8 cellular contexts compared by ENCODE assay signal in the genomic region with DNA sequence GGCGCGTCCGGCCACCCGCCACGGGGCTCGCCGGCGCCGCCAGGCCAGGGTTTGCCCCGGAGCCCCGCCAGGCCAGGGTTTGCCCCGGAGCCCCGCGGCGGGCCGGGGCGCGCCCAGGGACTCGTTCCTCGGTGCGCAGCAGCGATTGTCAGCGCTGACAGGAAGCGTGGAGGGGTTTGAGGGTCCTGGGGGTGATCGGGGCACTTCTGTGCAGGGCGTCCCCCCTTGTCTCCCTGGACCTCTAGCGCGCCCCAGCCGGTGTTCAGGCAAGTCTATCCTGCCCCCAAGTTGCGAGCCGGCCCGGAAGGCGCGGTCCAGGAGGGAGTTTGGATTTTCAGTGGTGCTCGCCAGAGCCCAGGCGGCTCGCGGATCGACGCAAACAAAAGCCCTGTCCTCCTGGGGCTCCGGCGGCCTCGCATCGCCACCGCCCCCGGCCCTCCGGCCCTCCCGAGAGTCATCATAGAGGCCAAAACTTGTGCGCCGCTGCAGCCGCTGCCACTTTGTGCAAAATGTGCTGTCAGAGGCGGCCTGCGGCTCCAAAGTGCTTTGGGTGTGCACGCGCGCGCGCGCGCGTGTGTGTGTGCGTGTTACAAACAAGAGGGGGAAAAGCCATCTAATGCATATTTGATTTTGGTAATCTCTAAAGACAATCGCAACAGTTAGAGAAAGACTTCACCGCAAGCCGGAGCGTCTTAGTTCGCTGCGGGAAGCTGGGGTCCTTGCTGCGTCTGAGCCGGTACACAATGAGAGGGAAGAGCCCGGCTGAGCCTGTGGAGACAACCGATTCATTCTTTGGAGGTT. TPM values are rescaled to one million over a fixed set of nuclear protein-coding genes. Genes with fewer than 3 reads are reported as not detected.
A peak's percentile ranks its signal among the peaks of the same experiment; 100 is the strongest.
DNase-seq lines count a peak whose midpoint lies in the region; ATAC-seq and TF ChIP-seq lines count a peak whose summit lies in the region.

No MANE protein-coding gene starts in this region.

- intact Hi-C loops in PC-3 (cut with micrococcal nuclease) (loop anchor here (2.0 to 10.0 kb wide), 6 partner anchors 47 to 468 kb away; no protein-coding TSS in a partner anchor), stomach (cut with DNase I; ENCODE audit: low total_unique reads) (no loop called here)

- ATAC-seq in GM18502 (IDR thresholded peaks at IDR 0.05; ENCODE audit: poor library complexity, unreplicated experiment) (peak; percentile 3), PC-3 (peak; percentile 30), left lobe of liver (peak; percentile 16)

- 0 to 2% (median 1%) methylated on average over 35 to 72 of the region's 72 CpGs for WGBS in stomach, 5 donors

- peaks cover 53% of the 10 kb centered on the region for H3K79me2 ChIP-seq in PC-3 (ENCODE audit: low read length)

- DNase-seq in AG04450 (ENCODE audit: low read depth, low spot score): no peak
- DNase-seq in PC-3: peak; percentile 53
- DNase-seq in coronary artery (ENCODE audit: low spot score): peak; percentile 82
- DNase-seq in left lobe of liver (ENCODE audit: low spot score): no peak
- DNase-seq in stomach: peak; percentile 46
- no peak for DNase-seq in NK-92 treated with Interleukin-12 subunit alpha and Interleukin-12 subunit beta, amount 100 ng/mL, for 24 hours (lab: John Stamatoyannopoulos, UW)
- no peak for DNase-seq in GM19240 (ENCODE audit: insufficient read length, low spot score)

- H3K4me1 ChIP-seq in PC-3 (ENCODE audit: insufficient read depth, low read length) (peaks cover 34% of the 10 kb centered on the region), stomach (peaks cover 31 to 69% (median 47%) of the 10 kb centered on the region in 4 donors)

- H3K9me3 ChIP-seq in AG04450 (ENCODE audit: control insufficient read depth, insufficient read depth, low read length) (no peaks in the 10 kb centered on the region), PC-3 (ENCODE audit: low read length) (no peaks in the 10 kb centered on the region), stomach (no peaks in the 10 kb centered on the region)

- peak overlapping the region; percentile 90 for H3K4me2 ChIP-seq in PC-3 (ENCODE audit: low read length)

- POLR2A ChIA-PET in AG04450 (lab: Yijun Ruan, JAX): no interaction called here
- POLR2A ChIA-PET in PC-3 (lab: Charles Lee; ENCODE audit: unreplicated experiment): interaction anchor here (0.6 to 1.0 kb wide), 3 partner anchors 83 to 413 kb away, joined by 3 to 8 read pairs (median 3); no protein-coding TSS in a partner anchor

- peak overlapping the region; percentile 66 for H3K4me3 ChIP-seq in AG04450 (ENCODE audit: low read depth, low read length)
- H3K4me3 ChIP-seq in PC-3 (ENCODE audit: low read length): peak overlapping the region; percentile 88
- peak overlapping the region; percentile 80 for H3K4me3 ChIP-seq in coronary artery
- peak overlapping the region; percentile 74 to 88 (median 80) for H3K4me3 ChIP-seq in stomach

- H3K27me3 ChIP-seq in AG04450 (ENCODE audit: control insufficient read depth, insufficient read depth, low read length) (peaks cover 29% of the 10 kb centered on the region), PC-3 (ENCODE audit: low read length) (no peaks in the 10 kb centered on the region), stomach (peaks cover 0 to 21% (median 5%) of the 10 kb centered on the region in 3 donors)

- CTCF ChIA-PET in AG04450 (lab: Charles Lee) (interaction anchor here (0.8 to 2.8 kb wide), 8 partner anchors 11 to 469 kb away, joined by 3 to 11 read pairs (median 4); no protein-coding TSS in a partner anchor), PC-3 (lab: Charles Lee) (interaction anchor here (0.9 to 1.1 kb wide), 2 partner anchors 104 to 319 kb away, joined by 4 to 5 read pairs; no protein-coding TSS in a partner anchor)

- no TSS peak for BruUV-seq in PC-3 (replicated peaks; lab: Mats Ljungman, UMichigan)

- H3F3A ChIP-seq in PC-3 (ENCODE audit: low read length, unreplicated experiment): no peaks in the 10 kb centered on the region

- peak overlapping the region; percentile 97 for H3K9ac ChIP-seq in PC-3 (ENCODE audit: low read length)

- TF ChIP-seq EP300 in stomach (IDR thresholded peaks at IDR 0.05): no peak

- TF ChIP-seq CTCF in AG04450 (IDR thresholded peaks at IDR 0.05; ENCODE audit: low read depth, low read length) (no peak), PC-3 (conservative IDR thresholded peaks at IDR 0.05; ENCODE audit: low read depth, low read length) (no peak), coronary artery (IDR thresholded peaks at IDR 0.05) (no peak), stomach (IDR thresholded peaks at IDR 0.05) (no peak)

- H3K27ac ChIP-seq in AG04450 (ENCODE audit: low read depth, low read length) (no peak overlapping the region), PC-3 (ENCODE audit: low read length) (peak overlapping the region; percentile 72), coronary artery (peak overlapping the region; percentile 87 to 93), stomach (peak overlapping the region; percentile 89 to 95 (median 92))

- H3K36me3 ChIP-seq in PC-3 (ENCODE audit: low read depth, low read length): no peaks in the 10 kb centered on the region
- no peaks in the 10 kb centered on the region for H3K36me3 ChIP-seq in stomach

- TF ChIP-seq POLR2A in stomach (IDR thresholded peaks at IDR 0.05): no peak

- H3K9me2 ChIP-seq in PC-3 (replicated peaks; ENCODE audit: low read length): no peaks in the 10 kb centered on the region

- H2AFZ ChIP-seq in PC-3 (ENCODE audit: low read length): peak overlapping the region; percentile 48

- peaks cover 44% of the 10 kb centered on the region for H4K20me1 ChIP-seq in PC-3 (ENCODE audit: low read length)

RNA-seq across cellular contexts. Expression of gene ROR1, which starts 1.0 kb away (rescaled TPM):
- polyA plus RNA-seq in AG04450 (2011; rRNA removed) (7.1 and 7.3 TPM in 2 replicates), stomach (1 to 10 TPM; 1.4 to 2.3 (median 2.2) TPM)
- polyA minus RNA-seq in AG04450 (2011; rRNA and poly(A)+ RNA removed): 12.2 and 14.9 TPM in 2 replicates
- total RNA-seq in PC-3 (2014; rRNA removed) (16.5 and 22.6 TPM in 2 replicates), left lobe of liver (0.28 TPM), stomach (10 to 100 TPM; 14.5 to 37.3 (median 33.5) TPM)

Comparison
In these comparisons a context has a peak if more than half of its experiments do, and no peak if none do; other contexts are left out.
1. DNase-seq: peak in PC-3 (single experiment), coronary artery (single experiment) and stomach (single experiment); none in AG04450 (single experiment), left lobe of liver (single experiment), NK-92 treated with Interleukin-12 subunit alpha and Interleukin-12 subunit beta, amount 100 ng/mL, for 24 hours (single experiment) and GM19240 (single experiment).
2. RNA of gene ROR1, which starts 1.0 kb away (total RNA-seq): 14.5 to 37.3 TPM in stomach and 16.5 to 22.6 TPM in PC-3; 0.28 TPM in left lobe of liver (single experiment); every median in the first group is over 10 times any median in the second.
3. Peak in every context shown above with its lines, with median percentiles within 50 percentile points of each other: H3K4me3 ChIP-seq and ATAC-seq.